18 cellular contexts compared by ENCODE assay signal in genomic region chr4:187268940-187269339, GRCh38.
DNase-seq lines count a peak whose midpoint lies in the region; ATAC-seq and TF ChIP-seq lines count a peak whose summit lies in the region.
"Had no signal": no experiment of that assay in that cellular context is flagged by ENCODE, and none has a peak within 500 bp of the region (broad histone marks: within the 10 kb centered on the region; RNA-seq: fewer than 3 reads in every experiment).

No MANE protein-coding gene starts in this region.

- TF ChIP-seq CTCF in BJ (IDR thresholded peaks at IDR 0.05; ENCODE audit: insufficient read depth, low read depth, low read length) (no peak), OCI-LY1 (IDR thresholded peaks at IDR 0.05; ENCODE audit: low read length) (no peak), epithelial cell of esophagus (IDR thresholded peaks at IDR 0.05; ENCODE audit: insufficient read depth, low read depth, low read length, missing control alignments) (no peak)

- H3K9me3 ChIP-seq in OCI-LY1 (ENCODE audit: low read length) (no peaks in the 10 kb centered on the region), mesenchymal stem cell (ENCODE audit: control insufficient read depth, low read length) (no peaks in the 10 kb centered on the region)
- H3K9me3 ChIP-seq: sigmoid colon had no signal

- WGBS in mesenchymal stem cell, result 20% methylated on average over 1 of the region's 2 CpGs

- POLR2A ChIA-PET in BJ (lab: Charles Lee), result no interaction called here

- H3K4me1 ChIP-seq in OCI-LY1 (ENCODE audit: insufficient read depth, low read length, severe bottlenecking), result no peaks in the 10 kb centered on the region
- no peaks in the 10 kb centered on the region for H3K4me1 ChIP-seq in mesenchymal stem cell (ENCODE audit: control insufficient read depth, insufficient read depth, low read depth, low read length)
- H3K4me1 ChIP-seq: sigmoid colon had no signal

- H2AFZ ChIP-seq in OCI-LY1 (ENCODE audit: low read length) (peak overlapping the region; percentile 74; the same call in 1 of the 2 replicates), mesenchymal stem cell (ENCODE audit: low read depth, low read length) (no peak overlapping the region)
- H2AFZ ChIP-seq: PC-9 had no signal

- H3K4me3 ChIP-seq in BJ (ENCODE audit: low read depth, low read length) (no peak overlapping the region), OCI-LY1 (ENCODE audit: low read depth, low read length, poor library complexity, severe bottlenecking) (no peak overlapping the region), epithelial cell of esophagus (ENCODE audit: low read length) (no peak overlapping the region), mesenchymal stem cell (ENCODE audit: insufficient read depth in 1 of 2, low read depth in 1 of 2, low read length in 2 of 2) (no peak overlapping the region)
- H3K4me3 ChIP-seq: PC-9, sigmoid colon had no signal

- CTCF ChIA-PET in BJ (lab: Yijun Ruan, JAX), result interaction anchor here (0.6 kb wide), 1 partner anchor 48 kb away, joined by 3 read pairs; no protein-coding TSS in a partner anchor

- no peaks in the 10 kb centered on the region for H3K79me2 ChIP-seq in OCI-LY1 (ENCODE audit: insufficient read depth, low read length)

- H3K4ac ChIP-seq in mesenchymal stem cell (ENCODE audit: low read depth in 1 of 2, low read length in 2 of 2), result no peak overlapping the region

- no peak overlapping the region for H4K8ac ChIP-seq in mesenchymal stem cell (ENCODE audit: low read length)

- H3K27ac ChIP-seq in OCI-LY1 (ENCODE audit: low read depth, low read length, poor library complexity, severe bottlenecking) (no peak overlapping the region), mesenchymal stem cell (ENCODE audit: low read length, poor library complexity, severe bottlenecking) (no peak overlapping the region)
- H3K27ac ChIP-seq: PC-9, sigmoid colon had no signal

- H4K91ac ChIP-seq in mesenchymal stem cell (ENCODE audit: low read length), result no peak overlapping the region

- peak; percentile 30 for DNase-seq in BJ (ENCODE audit: low read depth)
- DNase-seq in epithelial cell of esophagus (ENCODE audit: low read depth), result peak; percentile 83
- DNase-seq in mesenchymal stem cell, result peak; percentile 96
- no peak for DNase-seq in MV-4-11 (lab: John Stamatoyannopoulos, UW)
- no peak for DNase-seq in SIG-M5 treated with dmso at 0.1 percent for 504 hours (lab: John Stamatoyannopoulos, UW; ENCODE audit: unreplicated experiment)
- DNase-seq: ACHN; activated CD4-positive, alpha-beta T cell treated with anti-CD3 and anti-CD28 coated beads for 36 hours; activated gamma-delta T cell; anterior cingulate cortex; NCI-H1105; NCI-H526 treated with DMSO at 0.1 percent for 48 hours; PC-9; sigmoid colon; stimulated activated CD4-positive, alpha-beta T cell treated with anti-CD3 and anti-CD28 coated beads, Interleukin-1b, Interleukin-23, amount 100 ng/mL, for 48 hours; stimulated activated naive CD8-positive, alpha-beta T cell treated with anti-CD3 and anti-CD28 coated beads, Interleukin-15, amount 100 ng/mL, for 72 hours had no signal

- H3K9ac ChIP-seq in OCI-LY1 (ENCODE audit: low read length) (no peak overlapping the region), mesenchymal stem cell (ENCODE audit: low read length) (no peak overlapping the region)

- no peak overlapping the region for H2BK5ac ChIP-seq in mesenchymal stem cell (ENCODE audit: low read depth, low read length, poor library complexity, severe bottlenecking)

- H3K79me1 ChIP-seq in mesenchymal stem cell (replicated peaks; ENCODE audit: low read length, poor library complexity, severe bottlenecking), result no peaks in the 10 kb centered on the region

- no peaks in the 10 kb centered on the region for H4K20me1 ChIP-seq in OCI-LY1 (ENCODE audit: insufficient read depth, low read length)

- no peak overlapping the region for H2BK15ac ChIP-seq in mesenchymal stem cell (ENCODE audit: low read depth, poor library complexity, severe bottlenecking)

- no peak overlapping the region for H2AK5ac ChIP-seq in mesenchymal stem cell (ENCODE audit: low read length, severe bottlenecking)

- H3K4me2 ChIP-seq in OCI-LY1 (ENCODE audit: low read length) (no peak overlapping the region), mesenchymal stem cell (ENCODE audit: low read length, poor library complexity, severe bottlenecking) (no peak overlapping the region)
- H3K4me2 ChIP-seq: PC-9 had no signal

- H2BK12ac ChIP-seq in mesenchymal stem cell (ENCODE audit: low read length in 2 of 2), result no peak overlapping the region

- H2BK120ac ChIP-seq in mesenchymal stem cell (ENCODE audit: low read depth, low read length), result peak overlapping the region; percentile 27

- no peaks in the 10 kb centered on the region; the same call in 1 of the 2 replicates for H3K36me3 ChIP-seq in BJ (ENCODE audit: control insufficient read depth, insufficient read depth, low read length)
- no peaks in the 10 kb centered on the region; the same call in 1 of the 2 replicates for H3K36me3 ChIP-seq in OCI-LY1 (ENCODE audit: insufficient read depth, low read length)
- H3K36me3 ChIP-seq in mesenchymal stem cell (ENCODE audit: control insufficient read depth in 1 of 2, insufficient read depth in 2 of 2, low read depth in 1 of 2, low read length in 2 of 2), result no peaks in the 10 kb centered on the region
- H3K36me3 ChIP-seq: sigmoid colon had no signal

- H3K9me2 ChIP-seq in OCI-LY1 (ENCODE audit: low read depth, low read length), result no peaks in the 10 kb centered on the region

- no peak overlapping the region for H3K23ac ChIP-seq in mesenchymal stem cell (ENCODE audit: low read length in 2 of 2)

- H3F3A ChIP-seq in OCI-LY1 (ENCODE audit: insufficient read depth, low read length), result no peaks in the 10 kb centered on the region

- ATAC-seq in HG02798 (IDR thresholded peaks at IDR 0.05; ENCODE audit: poor library complexity, unreplicated experiment) (no peak), GM18517 (IDR thresholded peaks at IDR 0.05; ENCODE audit: unreplicated experiment) (no peak)
- ATAC-seq: activated CD4-positive, alpha-beta T cell treated with anti-CD3 and anti-CD28 coated beads for 36 hours; stimulated activated naive CD8-positive, alpha-beta T cell treated with anti-CD3 and anti-CD28 coated beads, Interleukin-15, amount 100 ng/mL, for 72 hours had no signal

- H3K27me3 ChIP-seq in BJ (ENCODE audit: control insufficient read depth, insufficient read depth, low read length) (no peaks in the 10 kb centered on the region), OCI-LY1 (ENCODE audit: insufficient read depth, low read length) (no peaks in the 10 kb centered on the region), mesenchymal stem cell (ENCODE audit: control insufficient read depth in 1 of 2, insufficient read depth in 1 of 2, low read length in 2 of 2) (no peaks in the 10 kb centered on the region)
- H3K27me3 ChIP-seq: sigmoid colon had no signal

- H3K14ac ChIP-seq in mesenchymal stem cell (ENCODE audit: low read length in 2 of 2), result no peak overlapping the region

- H3K18ac ChIP-seq in mesenchymal stem cell (ENCODE audit: low read depth in 1 of 2, low read length in 2 of 2), result peak overlapping the region; percentile 67 to 88

Comparison
In these comparisons a context has a peak if more than half of its experiments do, and no peak if none do; other contexts are left out.
1. DNase-seq: peak in BJ (single experiment), epithelial cell of esophagus (single experiment) and mesenchymal stem cell (single experiment); none in MV-4-11 (single experiment) and SIG-M5 treated with dmso at 0.1 percent for 504 hours (single experiment).